ENCODE assay signal across 1 cellular context in the genomic region with DNA sequence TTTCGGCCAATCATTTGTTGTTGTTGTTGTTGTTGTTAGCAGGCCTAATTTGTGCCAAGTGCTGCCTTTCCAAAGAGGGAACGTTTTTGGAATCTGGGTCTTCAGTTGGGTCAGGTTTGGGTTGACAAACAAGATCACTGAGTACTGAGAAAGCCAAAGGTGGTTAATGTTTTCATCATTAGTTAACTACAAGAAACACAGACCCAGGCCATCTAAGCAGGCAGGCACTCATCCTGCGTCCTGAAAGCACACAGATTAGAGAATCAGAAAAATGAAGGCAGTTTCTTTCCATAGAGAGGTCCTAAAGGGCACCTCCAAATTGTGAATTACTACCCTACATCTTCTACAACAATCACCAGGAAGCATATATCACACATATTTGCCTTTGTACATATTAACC.
TF ChIP-seq lines count a peak whose summit lies in the region.

No MANE protein-coding gene starts in this region.

TF ChIP-seq in SK-N-SH treated with all-trans-retinoic acid at 6 μM for 48 hours, 23 proteins besides CTCF, POLR2A, EP300 and RAD21 (continued from another document):
- TF ChIP-seq, protein P1, sequence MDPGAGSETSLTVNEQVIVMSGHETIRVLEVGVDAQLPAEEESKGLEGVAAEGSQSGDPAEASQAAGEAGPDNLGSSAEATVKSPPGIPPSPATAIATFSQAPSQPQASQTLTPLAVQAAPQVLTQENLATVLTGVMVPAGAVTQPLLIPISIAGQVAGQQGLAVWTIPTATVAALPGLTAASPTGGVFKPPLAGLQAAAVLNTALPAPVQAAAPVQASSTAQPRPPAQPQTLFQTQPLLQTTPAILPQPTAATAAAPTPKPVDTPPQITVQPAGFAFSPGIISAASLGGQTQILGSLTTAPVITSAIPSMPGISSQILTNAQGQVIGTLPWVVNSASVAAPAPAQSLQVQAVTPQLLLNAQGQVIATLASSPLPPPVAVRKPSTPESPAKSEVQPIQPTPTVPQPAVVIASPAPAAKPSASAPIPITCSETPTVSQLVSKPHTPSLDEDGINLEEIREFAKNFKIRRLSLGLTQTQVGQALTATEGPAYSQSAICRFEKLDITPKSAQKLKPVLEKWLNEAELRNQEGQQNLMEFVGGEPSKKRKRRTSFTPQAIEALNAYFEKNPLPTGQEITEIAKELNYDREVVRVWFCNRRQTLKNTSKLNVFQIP (CRISPR knock-in tag; IDR thresholded peaks at IDR 0.05; ENCODE audit: borderline replicate concordance, low read depth) = no peak
- TF ChIP-seq, protein P2, sequence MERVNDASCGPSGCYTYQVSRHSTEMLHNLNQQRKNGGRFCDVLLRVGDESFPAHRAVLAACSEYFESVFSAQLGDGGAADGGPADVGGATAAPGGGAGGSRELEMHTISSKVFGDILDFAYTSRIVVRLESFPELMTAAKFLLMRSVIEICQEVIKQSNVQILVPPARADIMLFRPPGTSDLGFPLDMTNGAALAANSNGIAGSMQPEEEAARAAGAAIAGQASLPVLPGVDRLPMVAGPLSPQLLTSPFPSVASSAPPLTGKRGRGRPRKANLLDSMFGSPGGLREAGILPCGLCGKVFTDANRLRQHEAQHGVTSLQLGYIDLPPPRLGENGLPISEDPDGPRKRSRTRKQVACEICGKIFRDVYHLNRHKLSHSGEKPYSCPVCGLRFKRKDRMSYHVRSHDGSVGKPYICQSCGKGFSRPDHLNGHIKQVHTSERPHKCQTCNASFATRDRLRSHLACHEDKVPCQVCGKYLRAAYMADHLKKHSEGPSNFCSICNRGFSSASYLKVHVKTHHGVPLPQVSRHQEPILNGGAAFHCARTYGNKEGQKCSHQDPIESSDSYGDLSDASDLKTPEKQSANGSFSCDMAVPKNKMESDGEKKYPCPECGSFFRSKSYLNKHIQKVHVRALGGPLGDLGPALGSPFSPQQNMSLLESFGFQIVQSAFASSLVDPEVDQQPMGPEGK (CRISPR knock-in tag; IDR thresholded peaks at IDR 0.05; ENCODE audit: borderline replicate concordance) = no peak
- no peak for TF ChIP-seq GLIS3 (CRISPR knock-in tag; IDR thresholded peaks at IDR 0.05)
